7 cellular contexts compared by ENCODE assay signal in the genomic region with DNA sequence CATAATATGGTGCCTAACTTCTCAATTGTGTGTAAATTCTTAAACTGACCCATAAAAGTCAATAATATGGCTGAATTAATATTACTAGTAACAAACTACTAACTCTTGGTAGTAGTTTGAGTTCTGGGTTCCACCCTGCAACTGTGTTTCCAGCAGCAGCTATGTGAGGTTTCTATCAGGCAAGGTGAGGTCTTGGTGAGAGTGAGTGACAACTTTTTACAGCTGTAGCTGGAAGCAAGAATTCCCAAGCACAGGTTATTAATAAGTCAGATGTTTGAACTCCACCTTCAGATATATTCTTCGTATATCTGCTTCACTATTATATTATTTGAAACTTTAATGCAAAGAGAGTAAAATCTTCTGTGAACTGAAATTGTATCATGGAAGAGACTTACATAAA.
"Had no signal": no experiment of that assay in that cellular context is flagged by ENCODE, and none has a peak within 500 bp of the region (broad histone marks: within the 10 kb centered on the region; RNA-seq: fewer than 3 reads in every experiment).

No MANE protein-coding gene starts in this region.

- H3K4me3 ChIP-seq: GM12878 had no signal

- FAIRE-seq: G401.6, GM12878, GM12891, GM12892, GM18507 had no signal

- ATAC-seq: GM12878 had no signal

- DNase-seq: GDM1, GF-D8 had no signal
